Comparison of ENCODE assay signal across 9 cellular contexts in genomic region chr9:34589656-34590375, GRCh38. TPM values are rescaled to one million over a fixed set of nuclear protein-coding genes. Genes with fewer than 3 reads are reported as not detected.
DNase-seq lines count a peak whose midpoint lies in the region; ATAC-seq, FAIRE-seq and TF ChIP-seq lines count a peak whose summit lies in the region.
"Had no signal": no experiment of that assay in that cellular context is flagged by ENCODE, and none has a peak within 500 bp of the region (broad histone marks: within the 10 kb centered on the region; RNA-seq: fewer than 3 reads in every experiment).

Gene CNTFR, minus strand, starts transcription at chr9:34589724. Its CDS starts 20,743 bp downstream, at chr9:34568981.

- no peaks in the 10 kb centered on the region for H3K36me3 Mint-ChIP-seq in activated T-helper 2 cell treated with anti-CD3 and anti-CD28 coated beads, Interferon-gamma antibody, Interleukin-2, Interleukin-4, amounts not matched to agents 10 μg/mL and 5 μg/mL and 100 μg/mL, durations not matched to agents 14 hours and 24 hours and 36 hours (ENCODE audit: low read depth)

- H3K36me3 ChIP-seq in prostate gland: no peaks in the 10 kb centered on the region

- H3K27ac ChIP-seq in A549 (peak within 1 kb of the TSS in 1 of 2 experiments; percentile 74; a peak in 2 of 6 replicates), prostate gland (peak within 1 kb of the TSS in 1 of 2 donors; percentile 20)

- no peak within 1 kb of the TSS for H3K27ac Mint-ChIP-seq in activated T-helper 2 cell treated with anti-CD3 and anti-CD28 coated beads, Interferon-gamma antibody, Interleukin-2, Interleukin-4, amounts not matched to agents 10 μg/mL and 5 μg/mL and 100 μg/mL, durations not matched to agents 14 hours and 24 hours and 36 hours

- H3K4me2 ChIP-seq in A549: peak within 1 kb of the TSS; percentile 94

- H3K9me3 Mint-ChIP-seq in activated T-helper 2 cell treated with anti-CD3 and anti-CD28 coated beads, Interferon-gamma antibody, Interleukin-2, Interleukin-4, amounts not matched to agents 10 μg/mL and 5 μg/mL and 100 μg/mL, durations not matched to agents 14 hours and 24 hours and 36 hours: no peaks in the 10 kb centered on the region

- H3K4me3 Mint-ChIP-seq in activated T-helper 2 cell treated with anti-CD3 and anti-CD28 coated beads, Interferon-gamma antibody, Interleukin-2, Interleukin-4, amounts not matched to agents 10 μg/mL and 5 μg/mL and 100 μg/mL, durations not matched to agents 14 hours and 24 hours and 36 hours (ENCODE audit: low read depth): peak within 1 kb of the TSS; percentile 51

- no peak for TF ChIP-seq EP300 in A549 (IDR thresholded peaks at IDR 0.05)

- no peak for DNase-seq in A549 (ENCODE audit: low read depth in 1 of 2, low spot score in 1 of 2)
- DNase-seq in HEK293T (ENCODE audit: extremely low spot score): peak; percentile 72
- no peak for DNase-seq in activated T-helper 2 cell treated with anti-CD3 and anti-CD28 coated beads, Interferon-gamma antibody, Interleukin-2, Interleukin-4, amounts not matched to agents 10 μg/mL and 5 μg/mL and 100 μg/mL, durations not matched to agents 14 hours and 24 hours and 36 hours (ENCODE audit: low spot score)
- peak; percentile 64 for DNase-seq in left ventricle myocardium superior
- DNase-seq in prostate gland (ENCODE audit: low spot score): peak; percentile 48
- no peak for DNase-seq in COLO829 (ENCODE audit: low spot score)

- TF ChIP-seq RAD21 in A549 (conservative IDR thresholded peaks at IDR 0.05 in 1 of 2, IDR thresholded peaks at IDR 0.05 in 1 of 2): no peak

- ATAC-seq in A549 (peak in 1 of 2 experiments; percentile 14; a peak in 1 of 6 replicates), left ventricle myocardium superior (peak; percentile 24), GM18870 (IDR thresholded peaks at IDR 0.05; ENCODE audit: unreplicated experiment) (no peak), HG03378 (IDR thresholded peaks at IDR 0.05; ENCODE audit: unreplicated experiment) (no peak)

- FAIRE-seq in A549 (lab: Jason Lieb, UNC): no peak
- FAIRE-seq: GM18507 had no signal

- WGBS in A549 (ENCODE audit: missing lambda C conversion rate): 14% methylated on average over 20 of the region's 100 CpGs
- WGBS in prostate gland: under 1% methylated on average over 82 of the region's 100 CpGs

- TF ChIP-seq POLR2A in A549 (IDR thresholded peaks at IDR 0.05; ENCODE audit: low read length) (no peak), prostate gland (IDR thresholded peaks at IDR 0.05) (no peak)

- peak within 1 kb of the TSS; percentile 53 for H3K4me3 ChIP-seq in A549
- peak within 1 kb of the TSS; percentile 46 to 62 for H3K4me3 ChIP-seq in prostate gland

- H3K9me3 ChIP-seq in A549: no peaks in the 10 kb centered on the region
- H3K9me3 ChIP-seq in prostate gland: no peaks in the 10 kb centered on the region

- POLR2A ChIA-PET in A549 (lab: Yijun Ruan, JAX) (no interaction called here), HEK293T (lab: Yijun Ruan, JAX) (interaction anchor here (1.5 kb wide), 1 partner anchor 11 kb away, joined by 5 read pairs; no protein-coding TSS in a partner anchor)

- H3K27me3 ChIP-seq in prostate gland (replicated peaks; ENCODE audit: insufficient read depth): no peaks in the 10 kb centered on the region

- CTCF ChIA-PET in A549 (lab: Yijun Ruan, JAX): interaction anchor here (0.6 to 17.1 kb wide), 3 partner anchors 40 to 186 kb away, joined by 3 to 168 read pairs (median 3); no protein-coding TSS in a partner anchor
- CTCF ChIA-PET in HEK293T (lab: Yijun Ruan, JAX): no interaction called here

- H3K27me3 Mint-ChIP-seq in activated T-helper 2 cell treated with anti-CD3 and anti-CD28 coated beads, Interferon-gamma antibody, Interleukin-2, Interleukin-4, amounts not matched to agents 10 μg/mL and 5 μg/mL and 100 μg/mL, durations not matched to agents 14 hours and 24 hours and 36 hours (ENCODE audit: low read depth): peaks cover 73% of the 10 kb centered on the region

- TF ChIP-seq CTCF in A549 (IDR thresholded peaks at IDR 0.05): no peak
- TF ChIP-seq CTCF in prostate gland (IDR thresholded peaks at IDR 0.05): no peak

- H3K4me1 ChIP-seq in A549 (peaks cover 7% of the 10 kb centered on the region; the same call in 2 of the 3 replicates), prostate gland (replicated peaks) (peaks cover 17% of the 10 kb centered on the region)

- intact Hi-C loops in activated T-helper 2 cell treated with anti-CD3 and anti-CD28 coated beads, Interferon-gamma antibody, Interleukin-2, Interleukin-4, amounts not matched to agents 10 μg/mL and 5 μg/mL and 100 μg/mL, durations not matched to agents 14 hours and 24 hours and 36 hours (cut with micrococcal nuclease): loop anchor here (2.0 to 5.0 kb wide), 5 partner anchors 35 to 188 kb away; no protein-coding TSS in a partner anchor
- intact Hi-C loops in left ventricle myocardium superior (cut with micrococcal nuclease): loop anchor here (5.0 kb wide), 1 partner anchor 43 kb away; no protein-coding TSS in a partner anchor
- intact Hi-C loops in prostate gland (cut with DNase I): loop anchor here (2.0 kb wide), 1 partner anchor 187 kb away; no protein-coding TSS in a partner anchor

- peaks cover 2% of the 10 kb centered on the region for H3K4me1 Mint-ChIP-seq in activated T-helper 2 cell treated with anti-CD3 and anti-CD28 coated beads, Interferon-gamma antibody, Interleukin-2, Interleukin-4, amounts not matched to agents 10 μg/mL and 5 μg/mL and 100 μg/mL, durations not matched to agents 14 hours and 24 hours and 36 hours (ENCODE audit: low read depth)

TF ChIP-seq in A549, 52 proteins besides CTCF, POLR2A, EP300 and RAD21 (continues in another document):
- no peak for TF ChIP-seq KDM1A (IDR thresholded peaks at IDR 0.05; ENCODE audit: low read depth)
- TF ChIP-seq NPAS2 (CRISPR knock-in tag; IDR thresholded peaks at IDR 0.05; ENCODE audit: borderline replicate concordance): no peak
- TF ChIP-seq BHLHE40 (IDR thresholded peaks at IDR 0.05; ENCODE audit: low read depth, low read length): no peak
- TF ChIP-seq TFCP2L1 (CRISPR knock-in tag; IDR thresholded peaks at IDR 0.05): no peak
- no peak for TF ChIP-seq HOXA7 (CRISPR knock-in tag; IDR thresholded peaks at IDR 0.05)
- no peak for TF ChIP-seq FOSL2 (IDR thresholded peaks at IDR 0.05)
- no peak for TF ChIP-seq FOSL2 (CRISPR knock-in tag; IDR thresholded peaks at IDR 0.05)
- no peak for TF ChIP-seq HOXB13 (CRISPR knock-in tag; IDR thresholded peaks at IDR 0.05; ENCODE audit: low read depth)
- TF ChIP-seq CHD4 (IDR thresholded peaks at IDR 0.05; ENCODE audit: borderline replicate concordance): no peak
- no peak for TF ChIP-seq BCL3 (IDR thresholded peaks at IDR 0.05)
- no peak for TF ChIP-seq ZSCAN20 (CRISPR knock-in tag; IDR thresholded peaks at IDR 0.05)

TF ChIP-seq in HEK293T, 16 proteins besides CTCF, POLR2A, EP300 and RAD21:
- no peak for TF ChIP-seq ARNT (IDR thresholded peaks at IDR 0.05)
- TF ChIP-seq CTBP1 (IDR thresholded peaks at IDR 0.05; ENCODE audit: borderline replicate concordance): no peak
- TF ChIP-seq L3MBTL2 (conservative IDR thresholded peaks at IDR 0.05): peak; percentile 46; the same call in 1 of the 2 replicates
TF ChIP-seq in HEK293T: peak in this region for 1.

RNA-seq across cellular contexts. Expression of gene CNTFR, which starts in this region (rescaled TPM):
- not detected in 2 replicates for polyA plus RNA-seq in A549 (2011; rRNA removed)
- polyA plus RNA-seq in A549 (2012; cell fraction: cytosol; rRNA removed): 0.04 and 0.11 TPM in 2 replicates
- 0.06 and 0.11 TPM in 2 replicates for polyA plus RNA-seq in A549 (2012; cell fraction: nucleus; rRNA removed)
- 0.04 to 0.09 TPM in 2 of 3 replicates, not detected in the other for polyA plus RNA-seq in A549 (2017; fragmentation: RNase III; extraction: RNeasy Plus Mini Kit Qiagen cat#74134 plus additional on column Dnase treatment)
- polyA minus RNA-seq in A549 (2011; rRNA and poly(A)+ RNA removed): not detected in 2 replicates
- total RNA-seq in activated T-helper 2 cell treated with anti-CD3 and anti-CD28 coated beads, Interferon-gamma antibody, Interleukin-2, Interleukin-4, amounts not matched to agents 10 μg/mL and 5 μg/mL and 100 μg/mL, durations not matched to agents 14 hours and 24 hours and 36 hours: not detected in 2 replicates
- 3.3 TPM for total RNA-seq in left ventricle myocardium superior
- 10 to 100 TPM in 1 of 2 donors, 1 to 10 TPM in 1; 2.7 to 13.3 TPM for total RNA-seq in prostate gland

Comparison
In these comparisons a context has a peak if more than half of its experiments do, and no peak if none do; other contexts are left out.
1. DNase-seq: peak in HEK293T (single experiment), left ventricle myocardium superior (single experiment) and prostate gland (single experiment); none in A549 (0 of 2), activated T-helper 2 cell treated with anti-CD3 and anti-CD28 coated beads, Interferon-gamma antibody, Interleukin-2, Interleukin-4, amounts not matched to agents 10 μg/mL and 5 μg/mL and 100 μg/mL, durations not matched to agents 14 hours and 24 hours and 36 hours (single experiment) and COLO829 (single experiment).